Comparison of ENCODE assay signal across 8 cellular contexts in genomic region chr17:38444151-38444550, GRCh38. TPM values are rescaled to one million over a fixed set of nuclear protein-coding genes. Genes with fewer than 3 reads are reported as not detected.
DNase-seq lines count a peak whose midpoint lies in the region; ATAC-seq, FAIRE-seq and TF ChIP-seq lines count a peak whose summit lies in the region.

No MANE protein-coding gene starts in this region.

- TF ChIP-seq CTCF in Peyer's patch (IDR thresholded peaks at IDR 0.05) = peak; percentile 37 to 74 (median 65)
- TF ChIP-seq CTCF in gastroesophageal sphincter (IDR thresholded peaks at IDR 0.05) = peak in 3 of 4 experiments; percentile 90 to 95 (median 94)
- TF ChIP-seq CTCF in pancreas (IDR thresholded peaks at IDR 0.05) = peak; percentile 55 to 72 (median 64)
- TF ChIP-seq CTCF in upper lobe of left lung (IDR thresholded peaks at IDR 0.05) = peak; percentile 86 to 96 (median 92)

- H3K9me3 ChIP-seq in Peyer's patch = no peaks in the 10 kb centered on the region
- no peaks in the 10 kb centered on the region for H3K9me3 ChIP-seq in gastroesophageal sphincter
- no peaks in the 10 kb centered on the region for H3K9me3 ChIP-seq in pancreas
- H3K9me3 ChIP-seq in upper lobe of left lung = no peaks in the 10 kb centered on the region

- H3K36me3 ChIP-seq in Peyer's patch = no peaks in the 10 kb centered on the region
- H3K36me3 ChIP-seq in gastroesophageal sphincter = no peaks in the 10 kb centered on the region
- no peaks in the 10 kb centered on the region for H3K36me3 ChIP-seq in pancreas
- no peaks in the 10 kb centered on the region for H3K36me3 ChIP-seq in upper lobe of left lung

- intact Hi-C loops in pancreas (cut with DNase I) = no loop called here

- TF ChIP-seq POLR2A in Peyer's patch (IDR thresholded peaks at IDR 0.05) = no peak
- no peak for TF ChIP-seq POLR2A in gastroesophageal sphincter (IDR thresholded peaks at IDR 0.05)
- TF ChIP-seq POLR2A in upper lobe of left lung (IDR thresholded peaks at IDR 0.05) = no peak

- H3K4me3 ChIP-seq in Peyer's patch = no peak overlapping the region
- no peak overlapping the region for H3K4me3 ChIP-seq in gastroesophageal sphincter
- no peak overlapping the region for H3K4me3 ChIP-seq in pancreas
- no peak overlapping the region for H3K4me3 ChIP-seq in upper lobe of left lung

- WGBS in gastroesophageal sphincter (ENCODE audit: low coverage in 1 of 2), 2 donors = 5% methylated on average over 11 of the region's 14 CpGs; no CpG with 5 or more reads in 1 of the 2 donors
- 6 to 8% methylated on average over 14 of the region's 14 CpGs for WGBS in pancreas, 2 donors
- WGBS in upper lobe of left lung, 2 donors = 12 to 15% methylated on average over 14 of the region's 14 CpGs

- peak; percentile 93 for TF ChIP-seq RAD21 in Ishikawa (IDR thresholded peaks at IDR 0.05; ENCODE audit: low read depth)

- ATAC-seq in gastroesophageal sphincter (peak; percentile 66), pancreas (peak; percentile 72 to 96 (median 90)), upper lobe of left lung (ENCODE audit: low FRiP score in 2 of 2) (peak; percentile 75 to 83), HG03196 (IDR thresholded peaks at IDR 0.05; ENCODE audit: unreplicated experiment) (no peak)

- FAIRE-seq in pancreas (lab: Jason Lieb, UNC) = no peak

- DNase-seq in DMS114 treated with DMSO at 0.1 percent for 48 hours (lab: John Stamatoyannopoulos, UW; ENCODE audit: unreplicated experiment) (peak; percentile 28), Peyer's patch (peak; percentile 35 to 72 (median 64)), pancreas (peak in 5 of 6 donors; percentile 32 to 80 (median 63)), upper lobe of left lung (peak; percentile 75 to 90)
- DNase-seq in activated T-helper 9 cell treated with anti-CD3 and anti-CD28 coated beads, Interleukin-2, amount 50 U/mL, for 16 hours (ENCODE audit: low read depth) = peak; percentile 42

- H3K27me3 ChIP-seq in Peyer's patch = no peaks in the 10 kb centered on the region
- H3K27me3 ChIP-seq in gastroesophageal sphincter = no peaks in the 10 kb centered on the region
- no peaks in the 10 kb centered on the region for H3K27me3 ChIP-seq in pancreas
- no peaks in the 10 kb centered on the region for H3K27me3 ChIP-seq in upper lobe of left lung

- no peaks in the 10 kb centered on the region for H3K4me1 ChIP-seq in Peyer's patch
- H3K4me1 ChIP-seq in gastroesophageal sphincter = peaks cover 0 to 71% (median 44%) of the 10 kb centered on the region in 3 donors
- no peaks in the 10 kb centered on the region for H3K4me1 ChIP-seq in pancreas
- peaks cover 9 to 40% (median 23%) of the 10 kb centered on the region in 4 donors for H3K4me1 ChIP-seq in upper lobe of left lung

- H3K27ac ChIP-seq in Peyer's patch (no peak overlapping the region), gastroesophageal sphincter (peak overlapping the region in 3 of 4 donors; percentile 77 to 82 (median 80)), pancreas (no peak overlapping the region), upper lobe of left lung (no peak overlapping the region)

- TF ChIP-seq EP300 in Ishikawa (IDR thresholded peaks at IDR 0.05; ENCODE audit: borderline replicate concordance) = peak; percentile 3; the same call in 1 of the 2 replicates
- no peak for TF ChIP-seq EP300 in gastroesophageal sphincter (IDR thresholded peaks at IDR 0.05)
- TF ChIP-seq EP300 in upper lobe of left lung (IDR thresholded peaks at IDR 0.05) = no peak

TF ChIP-seq in Ishikawa, 13 proteins besides CTCF, POLR2A, EP300 and RAD21:
- TF ChIP-seq FOXM1 (IDR thresholded peaks at IDR 0.05; ENCODE audit: borderline replicate concordance, low read depth) (0 out of 2 replicates have a peak, but pooled peaks have one; percentile 15), ZBTB7A (IDR thresholded peaks at IDR 0.05; ENCODE audit: low read depth) (0 out of 2 replicates have a peak, but pooled peaks have one; percentile 34), USF1 (IDR thresholded peaks at IDR 0.05) (peak; percentile 35; the same call in 1 of the 2 replicates), NFIC (IDR thresholded peaks at IDR 0.05) (peak; percentile 47; the same call in 1 of the 2 replicates), REST (IDR thresholded peaks at IDR 0.05; ENCODE audit: low read depth) (no peak)

RNA-seq across cellular contexts. Expression of gene ARHGAP23, which starts 15.9 kb away (rescaled TPM):
- total RNA-seq in Peyer's patch = 10 to 100 TPM in 2 of 4 donors, 1 to 10 TPM in 1, under 1 TPM in 1; 0.88 to 36.3 (median 8.9) TPM
- total RNA-seq in gastroesophageal sphincter = 100 to 1,000 TPM in 1 of 4 donors, 10 to 100 TPM in 3; 45.3 to 132 (median 82.8) TPM
- total RNA-seq in pancreas = 1 to 10 TPM; 2.5 to 7.1 (median 4.7) TPM
- polyA plus RNA-seq in pancreas = 1 to 10 TPM; 3.3 to 4.1 TPM
- total RNA-seq in upper lobe of left lung = 100 to 1,000 TPM in 1 of 6 donors, 10 to 100 TPM in 5; 30.4 to 104 (median 70.1) TPM

Comparison
In these comparisons a context has a peak if more than half of its experiments do, and no peak if none do; other contexts are left out.
1. DNase-seq: peak in every context shown above with its lines; median percentile 82 in upper lobe of left lung; 64 in Peyer's patch; 63 in pancreas; 42 in activated T-helper 9 cell treated with anti-CD3 and anti-CD28 coated beads, Interleukin-2, amount 50 U/mL, for 16 hours; 28 in DMS114 treated with DMSO at 0.1 percent for 48 hours.
2. H3K27ac ChIP-seq: peak in gastroesophageal sphincter (3 of 4); none in Peyer's patch (0 of 4), pancreas (0 of 4) and upper lobe of left lung (0 of 4).
3. Peak in every context shown above with its lines, with median percentiles within 50 percentile points of each other: CTCF ChIP-seq.